ENCODE assay signal across 1 cellular context in genomic region chr5:79074641-79075040, GRCh38.
TF ChIP-seq lines count a peak whose summit lies in the region.

No MANE protein-coding gene starts in this region.

TF ChIP-seq in IMR-90, 13 proteins besides CTCF, POLR2A, EP300 and RAD21:
- no peak for TF ChIP-seq MAFK (IDR thresholded peaks at IDR 0.05; ENCODE audit: low read depth, low read length)
- TF ChIP-seq RCOR1 (IDR thresholded peaks at IDR 0.05; ENCODE audit: insufficient replicate concordance, low read length), result no peak
